ENCODE assay signal across 1 cellular context in genomic region chr17:38893612-38894011, GRCh38.
TF ChIP-seq lines count a peak whose summit lies in the region.

No MANE protein-coding gene starts in this region.

TF ChIP-seq in H1, 55 proteins besides CTCF, POLR2A, EP300 and RAD21:
- no peak for TF ChIP-seq CTBP2 (IDR thresholded peaks at IDR 0.05; ENCODE audit: borderline replicate concordance, insufficient read depth, insufficient read length, low read length)
- TF ChIP-seq HDAC6 (IDR thresholded peaks at IDR 0.05; ENCODE audit: low read depth, low read length), result no peak
- TF ChIP-seq RXRA (IDR thresholded peaks at IDR 0.05; ENCODE audit: insufficient read depth, low read depth, low read length), result no peak
- TF ChIP-seq CBX8 (IDR thresholded peaks at IDR 0.05; ENCODE audit: borderline replicate concordance, low read depth, low read length), result no peak
- TF ChIP-seq SP2 (IDR thresholded peaks at IDR 0.05; ENCODE audit: low read length), result no peak
